Comparison of ENCODE assay signal across 18 cellular contexts in the genomic region with DNA sequence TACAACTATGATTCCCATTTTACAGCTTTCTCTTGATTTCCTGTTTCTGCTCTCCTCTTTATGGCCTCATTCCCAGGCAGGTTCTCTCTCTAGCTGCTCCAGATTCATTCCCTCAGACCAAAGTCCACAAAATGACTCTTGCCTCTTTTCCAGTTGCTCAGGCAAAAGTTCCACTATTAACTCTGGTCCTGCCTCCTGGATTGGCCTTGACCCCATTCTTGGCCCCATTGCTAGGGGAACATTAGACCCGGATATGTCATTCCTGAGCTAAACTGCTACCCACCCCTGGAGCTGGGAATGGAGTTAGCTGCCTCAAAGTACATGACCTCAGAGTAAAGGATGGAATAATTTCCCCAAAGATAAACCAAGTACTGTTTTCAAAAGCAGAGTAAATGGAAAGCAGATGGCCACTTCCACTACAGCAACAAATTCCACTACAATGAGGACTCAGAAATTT.
DNase-seq lines count a peak whose midpoint lies in the region; ATAC-seq and TF ChIP-seq lines count a peak whose summit lies in the region.
"Had no signal": no experiment of that assay in that cellular context is flagged by ENCODE, and none has a peak within 500 bp of the region (broad histone marks: within the 10 kb centered on the region; RNA-seq: fewer than 3 reads in every experiment).

No MANE protein-coding gene starts in this region.

- H3K4me1 ChIP-seq in right atrium auricular region (no peaks in the 10 kb centered on the region), heart left ventricle (peaks cover 0 to 4% (median 0%) of the 10 kb centered on the region in 12 donors), muscle layer of duodenum (ENCODE audit: control insufficient read depth in 1 of 2, insufficient read depth in 2 of 2, low read length in 2 of 2) (peaks cover 0 to 10% of the 10 kb centered on the region in 2 donors)

- no peak for TF ChIP-seq CTCF in right atrium auricular region (IDR thresholded peaks at IDR 0.05)
- TF ChIP-seq CTCF in heart left ventricle (IDR thresholded peaks at IDR 0.05) = no peak
- no peak for TF ChIP-seq CTCF in GM13976 (IDR thresholded peaks at IDR 0.05; ENCODE audit: borderline replicate concordance, control extremely low read depth, extremely low read depth, insufficient read depth, missing control alignments)

- H3K36me3 ChIP-seq in right atrium auricular region (no peaks in the 10 kb centered on the region), heart left ventricle (no peaks in the 10 kb centered on the region), muscle layer of duodenum (ENCODE audit: control insufficient read depth in 1 of 2, insufficient read depth in 2 of 2, low read length in 2 of 2) (no peaks in the 10 kb centered on the region)

- peak; percentile 44 for DNase-seq in Right ventricle myocardium superior
- no peak for DNase-seq in right atrium auricular region (ENCODE audit: low spot score)
- DNase-seq in heart left ventricle = peak in 4 of 5 donors; percentile 58 to 71 (median 62)
- no peak for DNase-seq in GM19238 (ENCODE audit: insufficient read length, low spot score)
- DNase-seq in erythroblast (lab: John Stamatoyannopoulos, UW) = no peak
- DNase-seq in GM13976 (ENCODE audit: low spot score) = no peak
- DNase-seq: 8988T; activated CD4-positive, alpha-beta T cell treated with anti-CD3 and anti-CD28 coated beads, Interleukin-2, amount 50 U/mL, for 1 hour; activated naive CD8-positive, alpha-beta T cell treated with anti-CD3 and anti-CD28 coated beads, Interleukin-2, amount 10 ng/mL, durations not matched to agents 7 days and 5 days; activated T-cell treated with anti-CD3 and anti-CD28 coated beads, Interleukin-2, amount 50 U/mL, for 24 hours; head of caudate nucleus; NCI-H2081 treated with DMSO at 0.1 percent for 48 hours; NCI-H526; OCI-M1; stimulated activated CD4-positive, alpha-beta T cell treated with anti-CD3 and anti-CD28 coated beads, Interleukin-2, amount 100 ng/mL, for 24 hours had no signal

- H3K9me3 ChIP-seq in right atrium auricular region = no peaks in the 10 kb centered on the region
- no peaks in the 10 kb centered on the region for H3K9me3 ChIP-seq in heart left ventricle
- H3K9me3 ChIP-seq in muscle layer of duodenum (ENCODE audit: control insufficient read depth in 1 of 2, low read length in 2 of 2) = no peaks in the 10 kb centered on the region

- in situ Hi-C loops in GM13976 (cut with MboI; ENCODE audit: low sequenced_read_pairs, unreplicated experiment) = no loop called here

- no peak for TF ChIP-seq POLR2A in heart left ventricle (IDR thresholded peaks at IDR 0.05)
- TF ChIP-seq POLR2A in erythroblast (IDR thresholded peaks at IDR 0.05; ENCODE audit: low read length) = no peak

- H3K27ac ChIP-seq in right atrium auricular region (peak overlapping the region in 1 of 2 donors; percentile 54), heart left ventricle (peak overlapping the region in 7 of 12 donors; percentile 11 to 48 (median 40)), muscle layer of duodenum (ENCODE audit: low read length) (peak overlapping the region; percentile 40)
- H3K27ac ChIP-seq: SK-N-MC had no signal

- 40 to 75% (median 65%) methylated on average over 1 of the region's 1 CpG for whole genome bisulfite sequencing in heart left ventricle, 4 donors

- no peak overlapping the region for H3K4me3 ChIP-seq in right atrium auricular region
- no peak overlapping the region for H3K4me3 ChIP-seq in heart left ventricle
- no peak overlapping the region for H3K4me3 ChIP-seq in muscle layer of duodenum (ENCODE audit: low read depth in 1 of 2, low read length in 2 of 2)
- H3K4me3 ChIP-seq: SK-N-MC had no signal

- intact Hi-C loops in Right ventricle myocardium superior (cut with DNase I) (no loop called here), heart left ventricle (cut with DNase I) (no loop called here)

- no peaks in the 10 kb centered on the region for H3K27me3 ChIP-seq in right atrium auricular region
- H3K27me3 ChIP-seq in heart left ventricle = no peaks in the 10 kb centered on the region
- H3K27me3 ChIP-seq in muscle layer of duodenum (ENCODE audit: low read depth, low read length) = no peaks in the 10 kb centered on the region

- ATAC-seq in Right ventricle myocardium superior (ENCODE audit: poor library complexity) (peak; percentile 74), heart left ventricle (peak; percentile 92 to 97 (median 94)), GM21367 (IDR thresholded peaks at IDR 0.05; ENCODE audit: unreplicated experiment) (no peak)

Comparison
In these comparisons a context has a peak if more than half of its experiments do, and no peak if none do; other contexts are left out.
1. DNase-seq: peak in Right ventricle myocardium superior (single experiment) and heart left ventricle (4 of 5); none in right atrium auricular region (single experiment), GM19238 (single experiment), erythroblast (0 of 2) and GM13976 (single experiment).